In the genomic region with DNA sequence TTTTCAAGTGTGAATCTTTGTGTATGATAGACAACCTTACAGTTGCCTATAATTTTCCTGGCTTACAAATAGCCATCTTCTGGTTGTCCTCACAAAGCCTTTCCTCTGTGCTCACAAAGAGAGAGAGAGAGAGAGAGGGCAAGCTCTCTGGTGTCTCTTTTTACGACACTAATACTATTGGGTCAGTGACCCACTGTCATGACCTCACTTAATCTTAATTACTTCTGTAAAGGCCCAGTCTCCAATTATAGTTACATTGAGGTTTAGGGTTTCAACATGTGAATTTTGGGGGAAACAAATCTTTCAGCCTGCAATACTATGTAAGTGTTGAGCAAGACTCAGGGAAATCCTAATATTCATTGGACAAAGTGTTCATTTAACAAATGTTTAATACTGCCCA, we compare ENCODE assay signal across 20 cellular contexts.
"Had no signal": no experiment of that assay in that cellular context is flagged by ENCODE, and none has a peak within 500 bp of the region (broad histone marks: within the 10 kb centered on the region; RNA-seq: fewer than 3 reads in every experiment).

No MANE protein-coding gene starts in this region.

- H3K36me3 ChIP-seq: right atrium auricular region, transverse colon, vagina had no signal

- H3K9me3 ChIP-seq: transverse colon, vagina had no signal

- H3K9me3 Mint-ChIP-seq: endodermal cell had no signal

- H3K4me3 ChIP-seq: right atrium auricular region, transverse colon, vagina had no signal

- H3K27me3 ChIP-seq: right atrium auricular region, transverse colon, vagina had no signal

- H3K4me1 ChIP-seq: right atrium auricular region, transverse colon, vagina had no signal

- ATAC-seq: activated CD4-positive, CD25-positive, alpha-beta regulatory T cell treated with anti-CD3 and anti-CD28 coated beads, Interleukin-2, amount 50 U/mL, for 24 hours; activated naive CD8-positive, alpha-beta T cell treated with anti-CD3 and anti-CD28 coated beads, Interleukin-2, amount 50 U/mL, for 24 hours; left ventricle myocardium superior had no signal

- H3K36me3 Mint-ChIP-seq: memory B cell had no signal

- DNase-seq: activated naive CD4-positive, alpha-beta T cell treated with anti-CD3 and anti-CD28 coated beads for 36 hours; activated naive CD8-positive, alpha-beta T cell treated with anti-CD3 and anti-CD28 coated beads, Interleukin-2, amount 50 U/mL, for 24 hours; activated T-cell treated with anti-CD3 and anti-CD28 coated beads for 4 hours; endodermal cell; hippocampal formation; kidney; left ventricle myocardium superior; small intestine; stimulated activated CD4-positive, alpha-beta T cell treated with anti-CD3 and anti-CD28 coated beads, Interleukin-4, amount 100 ng/mL, for 4 hours; stimulated activated CD8-positive, alpha-beta memory T cell treated with anti-CD3 and anti-CD28 coated beads, Interleukin-4, amount 100 ng/mL, for 48 hours; stimulated activated naive CD4-positive, alpha-beta T cell treated with Interleukin-2 at 50 U/mL for 16 hours; substantia nigra; T-helper 9 cell; transverse colon had no signal

- H3K27me3 Mint-ChIP-seq: activated naive CD8-positive, alpha-beta T cell treated with anti-CD3 and anti-CD28 coated beads, Interleukin-2, amount 50 U/mL, for 24 hours; memory B cell; progenitor cell of endocrine pancreas had no signal

- H3K4me3 Mint-ChIP-seq: activated naive CD4-positive, alpha-beta T cell treated with anti-CD3 and anti-CD28 coated beads for 36 hours; activated naive CD8-positive, alpha-beta T cell treated with anti-CD3 and anti-CD28 coated beads, Interleukin-2, amount 50 U/mL, for 24 hours; endodermal cell; memory B cell; nephron had no signal

- H3K4me1 Mint-ChIP-seq: activated naive CD8-positive, alpha-beta T cell treated with anti-CD3 and anti-CD28 coated beads, Interleukin-2, amount 50 U/mL, for 24 hours; memory B cell; nephron had no signal

- H3K27ac Mint-ChIP-seq: activated naive CD4-positive, alpha-beta T cell treated with anti-CD3 and anti-CD28 coated beads for 36 hours; activated naive CD8-positive, alpha-beta T cell treated with anti-CD3 and anti-CD28 coated beads, Interleukin-2, amount 50 U/mL, for 24 hours; endodermal cell; memory B cell; nephron; progenitor cell of endocrine pancreas had no signal
